9 cellular contexts compared by ENCODE assay signal in the genomic region with DNA sequence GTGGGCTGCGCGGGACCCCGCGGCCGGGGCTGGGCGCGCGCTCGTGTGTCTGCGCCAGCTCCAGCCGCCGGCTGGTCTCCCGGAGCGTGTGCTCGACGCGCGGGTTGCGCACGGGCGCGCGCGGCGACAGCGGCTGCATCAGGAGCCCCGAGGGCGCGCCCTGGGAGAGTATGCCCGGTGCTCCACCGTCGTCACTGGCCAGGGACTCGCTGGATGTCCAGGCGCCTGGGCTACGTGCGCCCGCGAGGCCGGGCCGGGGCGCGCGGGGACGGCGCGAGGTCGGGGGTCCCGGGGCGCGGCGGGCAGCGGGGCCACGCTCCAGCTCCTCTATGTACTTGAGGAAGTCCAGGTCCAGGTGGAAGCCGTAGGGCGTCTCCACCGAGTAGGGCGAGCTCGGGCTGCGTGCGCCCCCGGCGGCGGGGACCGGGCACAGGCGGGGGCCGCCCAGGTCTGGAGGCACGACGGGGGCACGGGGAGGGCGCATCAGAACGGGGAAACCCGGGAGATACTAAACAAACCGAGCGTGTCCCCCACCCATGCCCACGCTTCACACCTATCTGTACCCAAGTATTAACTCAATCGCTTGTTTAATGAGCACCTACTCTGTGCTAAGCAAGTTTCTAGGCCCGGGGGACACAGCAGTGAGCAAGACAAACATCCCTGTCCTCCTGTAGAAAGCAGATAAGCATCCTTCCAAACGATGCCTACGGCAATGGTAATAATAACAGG. TPM values are rescaled to one million over a fixed set of nuclear protein-coding genes. Genes with fewer than 3 reads are reported as not detected.
DNase-seq lines count a peak whose midpoint lies in the region; ATAC-seq and TF ChIP-seq lines count a peak whose summit lies in the region.
"Had no signal": no experiment of that assay in that cellular context is flagged by ENCODE, and none has a peak within 500 bp of the region (broad histone marks: within the 10 kb centered on the region; RNA-seq: fewer than 3 reads in every experiment).

No MANE protein-coding gene starts in this region.

- intact Hi-C loops in CD4-positive, alpha-beta T cell (cut with DNase I, micrococcal nuclease) = no loop called here
- intact Hi-C loops in left colon (cut with DNase I, micrococcal nuclease) = no loop called here

- no peak for TF ChIP-seq CTCF in CD4-positive, alpha-beta T cell (IDR thresholded peaks at IDR 0.05)

- no peaks in the 10 kb centered on the region for H3K9me3 Mint-ChIP-seq in CD4-positive, alpha-beta T cell
- no peaks in the 10 kb centered on the region for H3K9me3 Mint-ChIP-seq in activated T-cell treated with anti-CD3 and anti-CD28 coated beads, Interleukin-2, amount 50 U/mL, for 4 hours

- H3K9me3 ChIP-seq in CD4-positive, alpha-beta T cell (ENCODE audit: control insufficient read depth, low read length) = no peaks in the 10 kb centered on the region

- ATAC-seq in CD4-positive, alpha-beta T cell (ENCODE audit: poor library complexity) = peak; percentile 66
- ATAC-seq in GM19372 (IDR thresholded peaks at IDR 0.05; ENCODE audit: low read depth, unreplicated experiment) (peak; percentile 42), left colon (peak; percentile 48), HG03159 (IDR thresholded peaks at IDR 0.05; ENCODE audit: unreplicated experiment) (no peak)
- ATAC-seq in activated T-cell treated with anti-CD3 and anti-CD28 coated beads, Interleukin-2, amount 50 U/mL, for 4 hours = peak; percentile 69 to 71

- peak overlapping the region; percentile 60 for H3K4me3 Mint-ChIP-seq in CD4-positive, alpha-beta T cell
- H3K4me3 Mint-ChIP-seq in activated T-cell treated with anti-CD3 and anti-CD28 coated beads, Interleukin-2, amount 50 U/mL, for 4 hours = peak overlapping the region; percentile 44

- no peaks in the 10 kb centered on the region for H3K36me3 Mint-ChIP-seq in CD4-positive, alpha-beta T cell (ENCODE audit: low read depth)
- no peaks in the 10 kb centered on the region for H3K36me3 Mint-ChIP-seq in activated T-cell treated with anti-CD3 and anti-CD28 coated beads, Interleukin-2, amount 50 U/mL, for 4 hours (ENCODE audit: insufficient read depth)

- no peak overlapping the region for H3K27ac ChIP-seq in CD4-positive, alpha-beta T cell (ENCODE audit: low read depth, low read length)

- DNase-seq in CD4-positive, alpha-beta T cell = peak in 3 of 10 experiments; percentile 6 to 31 (median 19)
- DNase-seq in activated T-cell treated with anti-CD3 and anti-CD28 coated beads, Interleukin-2, amount 50 U/mL, for 4 hours = no peak
- DNase-seq in left colon (peak in 1 of 2 donors; percentile 47), kidney glomerular epithelial cell (lab: John Stamatoyannopoulos, UW) (no peak), LoVo (ENCODE audit: low spot score) (no peak)
- DNase-seq in stimulated activated naive CD4-positive, alpha-beta T cell treated with Interleukin-2 at 50 U/mL for 16 hours (lab: John Stamatoyannopoulos, UW) = no peak

- no peak overlapping the region for H3K27ac Mint-ChIP-seq in CD4-positive, alpha-beta T cell

- H3K4me1 Mint-ChIP-seq in CD4-positive, alpha-beta T cell (ENCODE audit: low read depth) = peaks cover 5% of the 10 kb centered on the region
- peaks cover 4% of the 10 kb centered on the region for H3K4me1 Mint-ChIP-seq in activated T-cell treated with anti-CD3 and anti-CD28 coated beads, Interleukin-2, amount 50 U/mL, for 4 hours (ENCODE audit: low read depth)

- peaks cover 34% of the 10 kb centered on the region for H3K27me3 Mint-ChIP-seq in CD4-positive, alpha-beta T cell
- H3K27me3 Mint-ChIP-seq in activated T-cell treated with anti-CD3 and anti-CD28 coated beads, Interleukin-2, amount 50 U/mL, for 4 hours (ENCODE audit: low read depth) = peaks cover 33% of the 10 kb centered on the region

- CTCF ChIA-PET in CD4-positive, alpha-beta T cell (lab: Charles Lee) = no interaction called here

- peaks cover 26% of the 10 kb centered on the region for H3K27me3 ChIP-seq in CD4-positive, alpha-beta T cell (ENCODE audit: control insufficient read depth, insufficient read depth, low read length)

- POLR2A ChIA-PET in CD4-positive, alpha-beta T cell (lab: Charles Lee) = no interaction called here

RNA-seq across cellular contexts. Expression of gene KANK3, which starts 7.6 kb away (rescaled TPM):
- 1 to 10 TPM in 1 of 2 experiments, under 1 TPM in 1; 0.87 to 1.1 TPM for total RNA-seq in CD4-positive, alpha-beta T cell
- total RNA-seq in activated T-cell treated with anti-CD3 and anti-CD28 coated beads, Interleukin-2, amount 50 U/mL, for 4 hours = under 1 TPM in 2 of 3 donors, not detected in 1; 0.41 to 0.43 TPM
- total RNA-seq in left colon = 1 to 10 TPM; 2.4 to 2.6 TPM
- total RNA-seq: HT1080 had no signal

RNA-seq across cellular contexts. Expression of gene RPS28, which starts 14.2 kb away (rescaled TPM):
- total RNA-seq in CD4-positive, alpha-beta T cell = 1,000 to 10,000 TPM; 3,333 to 3,342 TPM
- total RNA-seq in activated T-cell treated with anti-CD3 and anti-CD28 coated beads, Interleukin-2, amount 50 U/mL, for 4 hours = 1,000 to 10,000 TPM; 2,484 to 2,756 (median 2,693) TPM
- total RNA-seq in left colon = 1,000 to 10,000 TPM; 1,489 to 1,517 TPM

RNA-seq across cellular contexts. Expression of gene NDUFA7, which starts 14.3 kb away (rescaled TPM):
- total RNA-seq in CD4-positive, alpha-beta T cell = 10 to 100 TPM; 42.0 to 42.7 TPM
- 10 to 100 TPM; 81.8 to 96.8 (median 93.0) TPM for total RNA-seq in activated T-cell treated with anti-CD3 and anti-CD28 coated beads, Interleukin-2, amount 50 U/mL, for 4 hours
- total RNA-seq in left colon = 10 to 100 TPM; 49.3 to 59.6 TPM

RNA-seq across cellular contexts. Expression of gene CD320, which starts 27.3 kb away (rescaled TPM):
- 10 to 100 TPM; 17.1 to 17.6 TPM for total RNA-seq in CD4-positive, alpha-beta T cell
- 100 to 1,000 TPM; 142 to 175 (median 145) TPM for total RNA-seq in activated T-cell treated with anti-CD3 and anti-CD28 coated beads, Interleukin-2, amount 50 U/mL, for 4 hours
- total RNA-seq in left colon = 10 to 100 TPM; 46.0 to 46.2 TPM

RNA-seq across cellular contexts. Expression of gene ANGPTL4, which starts 28.4 kb away (rescaled TPM):
- total RNA-seq in CD4-positive, alpha-beta T cell = not detected
- total RNA-seq in activated T-cell treated with anti-CD3 and anti-CD28 coated beads, Interleukin-2, amount 50 U/mL, for 4 hours = under 1 TPM in 1 of 3 donors, not detected in 2; 0.24 TPM
- 1 to 10 TPM; 3.2 TPM for total RNA-seq in left colon
- total RNA-seq: HT1080 had no signal
